ENCODE assay signal across 32 cellular contexts in the genomic region with DNA sequence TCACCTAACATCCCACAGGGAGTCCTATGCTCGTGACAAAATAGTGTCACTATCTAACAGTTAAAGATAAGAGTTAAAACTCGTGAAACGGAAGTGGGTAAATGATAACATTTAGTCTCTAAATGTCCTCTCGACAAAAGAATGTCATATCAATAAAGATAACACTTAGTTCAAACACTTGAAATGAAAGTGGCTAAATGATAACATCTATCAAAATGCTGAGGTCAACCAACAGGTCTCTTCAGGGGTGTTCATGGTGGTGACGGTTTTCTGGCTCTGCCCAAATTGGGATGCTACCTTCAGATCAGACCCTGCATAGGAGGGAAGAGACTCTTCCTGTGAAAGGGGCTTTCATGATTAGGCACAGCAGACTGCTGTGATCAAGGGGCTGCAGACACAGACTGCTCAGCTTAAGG. TPM values are rescaled to one million over a fixed set of nuclear protein-coding genes. Genes with fewer than 3 reads are reported as not detected.
A peak's percentile ranks its signal among the peaks of the same experiment; 100 is the strongest.
DNase-seq lines count a peak whose midpoint lies in the region; ATAC-seq and TF ChIP-seq lines count a peak whose summit lies in the region.
"Had no signal": no experiment of that assay in that cellular context is flagged by ENCODE, and none has a peak within 500 bp of the region (broad histone marks: within the 10 kb centered on the region; RNA-seq: fewer than 3 reads in every experiment).

No MANE protein-coding gene starts in this region.

- no peak for TF ChIP-seq CTCF in DND-41 (IDR thresholded peaks at IDR 0.05; ENCODE audit: borderline replicate concordance, extremely low read depth, low read length, poor library complexity, severe bottlenecking)
- TF ChIP-seq CTCF in activated CD8-positive, alpha-beta T cell treated with anti-CD3 and anti-CD28 coated beads for 36 hours (IDR thresholded peaks at IDR 0.05) = no peak

- H3K27me3 ChIP-seq in DND-41 (ENCODE audit: insufficient read depth, low read length, poor library complexity) = peaks cover 19% of the 10 kb centered on the region
- H3K27me3 ChIP-seq in naive thymus-derived CD4-positive, alpha-beta T cell (ENCODE audit: control insufficient read depth in 2 of 2, insufficient read depth in 2 of 2, low read length in 2 of 2) = no peaks in the 10 kb centered on the region
- H3K27me3 ChIP-seq: cardiac muscle cell, neural progenitor cell, pancreas had no signal

- H3K79me2 ChIP-seq in DND-41 (ENCODE audit: insufficient read depth, low read length) = no peaks in the 10 kb centered on the region

- H3K9ac ChIP-seq in DND-41 (ENCODE audit: low read depth, low read length) = no peak overlapping the region
- H3K9ac ChIP-seq: neural progenitor cell had no signal

- H3K4me2 ChIP-seq in DND-41 (ENCODE audit: insufficient read depth, low read length) = no peak overlapping the region
- H3K4me2 ChIP-seq: neural progenitor cell, smooth muscle cell had no signal

- no peaks in the 10 kb centered on the region for H3K36me3 Mint-ChIP-seq in activated CD8-positive, alpha-beta T cell treated with anti-CD3 and anti-CD28 coated beads for 36 hours (ENCODE audit: low read depth)
- peaks cover 0 to 9% (median 0%) of the 10 kb centered on the region in 5 donors for H3K36me3 Mint-ChIP-seq in naive thymus-derived CD4-positive, alpha-beta T cell
- H3K36me3 Mint-ChIP-seq: activated naive CD8-positive, alpha-beta T cell; neural progenitor cell had no signal

- POLR2A ChIA-PET in activated CD8-positive, alpha-beta T cell treated with anti-CD3 and anti-CD28 coated beads for 36 hours (lab: Charles Lee) = no interaction called here
- POLR2A ChIA-PET in naive thymus-derived CD4-positive, alpha-beta T cell (lab: Charles Lee) = no interaction called here

- H3K9me3 Mint-ChIP-seq in activated CD8-positive, alpha-beta T cell treated with anti-CD3 and anti-CD28 coated beads for 36 hours = no peaks in the 10 kb centered on the region
- H3K9me3 Mint-ChIP-seq in naive thymus-derived CD4-positive, alpha-beta T cell = no peaks in the 10 kb centered on the region
- H3K9me3 Mint-ChIP-seq: neural progenitor cell had no signal

- H2AFZ ChIP-seq in DND-41 (ENCODE audit: low read depth, low read length) = no peak overlapping the region
- H2AFZ ChIP-seq: neural progenitor cell had no signal

- no peaks in the 10 kb centered on the region for H3K9me3 ChIP-seq in DND-41 (ENCODE audit: insufficient read depth, low read length, severe bottlenecking)
- H3K9me3 ChIP-seq in naive thymus-derived CD4-positive, alpha-beta T cell (ENCODE audit: control insufficient read depth in 2 of 3, low read length in 3 of 3) = no peaks in the 10 kb centered on the region
- H3K9me3 ChIP-seq: pancreas, stomach had no signal

- H3K4me1 Mint-ChIP-seq in activated CD8-positive, alpha-beta T cell treated with anti-CD3 and anti-CD28 coated beads for 36 hours (ENCODE audit: low read depth) = peaks cover 43% of the 10 kb centered on the region
- H3K4me1 Mint-ChIP-seq in naive thymus-derived CD4-positive, alpha-beta T cell = peaks cover 5 to 44% (median 28%) of the 10 kb centered on the region in 7 donors

- H3K36me3 ChIP-seq in DND-41 (ENCODE audit: insufficient read depth, low read length) = no peaks in the 10 kb centered on the region
- no peaks in the 10 kb centered on the region for H3K36me3 ChIP-seq in naive thymus-derived CD4-positive, alpha-beta T cell (ENCODE audit: control insufficient read depth in 2 of 3, insufficient read depth in 3 of 3, low read length in 3 of 3)
- H3K36me3 ChIP-seq: cardiac muscle cell, neural progenitor cell, pancreas, stomach had no signal

- CTCF ChIA-PET in activated CD8-positive, alpha-beta T cell treated with anti-CD3 and anti-CD28 coated beads for 36 hours (lab: Charles Lee) = no interaction called here
- CTCF ChIA-PET in naive thymus-derived CD4-positive, alpha-beta T cell (lab: Charles Lee) = no interaction called here

- no peak overlapping the region for H3K4me3 ChIP-seq in DND-41 (ENCODE audit: low read depth in 1 of 2, low read length in 2 of 2)
- no peak overlapping the region for H3K4me3 ChIP-seq in naive thymus-derived CD4-positive, alpha-beta T cell (ENCODE audit: low read length)
- H3K4me3 ChIP-seq: cardiac muscle cell, coronary artery, neural progenitor cell, pancreas, smooth muscle cell, stomach had no signal

- intact Hi-C loops in activated CD8-positive, alpha-beta T cell treated with anti-CD3 and anti-CD28 coated beads for 36 hours (cut with micrococcal nuclease) = loop anchor here (10.0 kb wide), 1 partner anchor 159 kb away; no protein-coding TSS in a partner anchor
- intact Hi-C loops in naive thymus-derived CD4-positive, alpha-beta T cell (cut with micrococcal nuclease) = loop anchor here in 1 of 2 donors (5.0 kb wide), 1 partner anchor 46 kb away; a partner anchor contains a TSS

- H3K27me3 Mint-ChIP-seq in activated CD8-positive, alpha-beta T cell treated with anti-CD3 and anti-CD28 coated beads for 36 hours = no peaks in the 10 kb centered on the region
- H3K27me3 Mint-ChIP-seq in naive thymus-derived CD4-positive, alpha-beta T cell = peaks cover 0 to 12% (median 0%) of the 10 kb centered on the region in 5 donors
- H3K27me3 Mint-ChIP-seq: activated CD4-positive, alpha-beta T cell treated with anti-CD3 and anti-CD28 coated beads for 36 hours; activated naive CD8-positive, alpha-beta T cell had no signal

- peak; percentile 62 for ATAC-seq in DND-41 (ENCODE audit: insufficient read depth, low read depth)
- peak; percentile 25 for ATAC-seq in activated CD8-positive, alpha-beta T cell treated with anti-CD3 and anti-CD28 coated beads for 36 hours
- ATAC-seq in naive thymus-derived CD4-positive, alpha-beta T cell = peak; percentile 50
- ATAC-seq in GM19035 (IDR thresholded peaks at IDR 0.05; ENCODE audit: unreplicated experiment) = no peak
- ATAC-seq: activated CD4-positive, alpha-beta T cell treated with anti-CD3 and anti-CD28 coated beads for 36 hours; left cardiac atrium; pancreas had no signal

- H3K4me3 Mint-ChIP-seq in activated CD8-positive, alpha-beta T cell treated with anti-CD3 and anti-CD28 coated beads for 36 hours = no peak overlapping the region
- H3K4me3 Mint-ChIP-seq in naive thymus-derived CD4-positive, alpha-beta T cell = no peak overlapping the region
- H3K4me3 Mint-ChIP-seq: activated CD4-positive, alpha-beta T cell treated with anti-CD3 and anti-CD28 coated beads for 36 hours; activated naive CD8-positive, alpha-beta T cell; neural progenitor cell had no signal

- H3K4me1 ChIP-seq in DND-41 (ENCODE audit: insufficient read depth, low read length) = peaks cover 7% of the 10 kb centered on the region
- H3K4me1 ChIP-seq in naive thymus-derived CD4-positive, alpha-beta T cell (ENCODE audit: control insufficient read depth in 2 of 2, insufficient read depth in 2 of 2, low read length in 2 of 2) = peaks cover 14 to 21% of the 10 kb centered on the region in 2 donors
- H3K4me1 ChIP-seq: pancreas, stomach had no signal

- no peaks in the 10 kb centered on the region for H4K20me1 ChIP-seq in DND-41 (ENCODE audit: insufficient read depth, low read length)

- no peak overlapping the region for H3K27ac Mint-ChIP-seq in activated CD8-positive, alpha-beta T cell treated with anti-CD3 and anti-CD28 coated beads for 36 hours
- peak overlapping the region in 2 of 9 donors; percentile 19 to 37 for H3K27ac Mint-ChIP-seq in naive thymus-derived CD4-positive, alpha-beta T cell
- H3K27ac Mint-ChIP-seq: activated CD4-positive, alpha-beta T cell treated with anti-CD3 and anti-CD28 coated beads for 36 hours; activated naive CD8-positive, alpha-beta T cell; neural progenitor cell had no signal

- H3K27ac ChIP-seq in DND-41 (ENCODE audit: low read length) = no peak overlapping the region
- H3K27ac ChIP-seq in naive thymus-derived CD4-positive, alpha-beta T cell (ENCODE audit: low read depth, low read length) = no peak overlapping the region
- H3K27ac ChIP-seq: 22Rv1, cardiac muscle cell, coronary artery, neural progenitor cell, pancreas, RWPE1, stomach had no signal

- peak; percentile 5 for DNase-seq in DMS153 (lab: John Stamatoyannopoulos, UW)
- no peak for DNase-seq in DMS153 treated with DMSO at 0.1 percent for 48 hours (lab: John Stamatoyannopoulos, UW; ENCODE audit: unreplicated experiment)
- no peak for DNase-seq in DND-41
- no peak for DNase-seq in activated CD8-positive, alpha-beta T cell treated with anti-CD3 and anti-CD28 coated beads for 36 hours
- DNase-seq in naive thymus-derived CD4-positive, alpha-beta T cell = no peak
- no peak for DNase-seq in retina
- no peak for DNase-seq in NCI-H82 (lab: John Stamatoyannopoulos, UW)
- DNase-seq: activated CD4-positive, alpha-beta T cell treated with anti-CD3 and anti-CD28 coated beads for 36 hours; C1 segment of cervical spinal cord; effector memory CD4-positive, alpha-beta T cell; hypothalamus; left cardiac atrium; mammary epithelial cell; NCI-H1092; NCI-H1694; NCI-H446 treated with DMSO at 0.1 percent for 48 hours; pancreas; stomach had no signal

RNA-seq across cellular contexts. Expression of a gene that starts 22.1 kb away (rescaled TPM):
- not detected for total RNA-seq in activated CD8-positive, alpha-beta T cell treated with anti-CD3 and anti-CD28 coated beads for 36 hours
- total RNA-seq in naive thymus-derived CD4-positive, alpha-beta T cell = 1 to 10 TPM in 1 of 5 experiments, not detected in 4; 4.5 TPM
- polyA plus RNA-seq in naive thymus-derived CD4-positive, alpha-beta T cell = not detected
- total RNA-seq: astrocyte, cardiac muscle cell, epithelial cell of proximal tubule, glomerular endothelial cell, H4, HT1080, left cardiac atrium, mammary epithelial cell, pancreas, SK-MEL-5, smooth muscle cell, stomach had no signal
- polyA plus RNA-seq: cardiac muscle cell, mammary epithelial cell, pancreas, smooth muscle cell, stomach had no signal

RNA-seq across cellular contexts. Expression of a gene that starts 43.9 kb away (rescaled TPM):
- total RNA-seq in activated CD8-positive, alpha-beta T cell treated with anti-CD3 and anti-CD28 coated beads for 36 hours = 10 to 100 TPM; 42.7 to 43.6 TPM
- 10 to 100 TPM in 2 of 5 experiments, 1 to 10 TPM in 1, under 1 TPM in 2; 0.38 to 52.6 (median 1.1) TPM for total RNA-seq in naive thymus-derived CD4-positive, alpha-beta T cell
- polyA plus RNA-seq in naive thymus-derived CD4-positive, alpha-beta T cell = not detected
- total RNA-seq: astrocyte, cardiac muscle cell, epithelial cell of proximal tubule, glomerular endothelial cell, H4, HT1080, left cardiac atrium, mammary epithelial cell, SK-MEL-5, smooth muscle cell, stomach had no signal
- polyA plus RNA-seq: mammary epithelial cell, pancreas, smooth muscle cell, stomach had no signal

RNA-seq across cellular contexts. Expression of a gene that starts 49.9 kb away (rescaled TPM):
- total RNA-seq in activated CD8-positive, alpha-beta T cell treated with anti-CD3 and anti-CD28 coated beads for 36 hours = not detected
- 1 to 10 TPM in 1 of 5 experiments, not detected in 4; 1.8 TPM for total RNA-seq in naive thymus-derived CD4-positive, alpha-beta T cell
- not detected for polyA plus RNA-seq in naive thymus-derived CD4-positive, alpha-beta T cell
- total RNA-seq: astrocyte, cardiac muscle cell, epithelial cell of proximal tubule, glomerular endothelial cell, H4, HT1080, left cardiac atrium, mammary epithelial cell, pancreas, SK-MEL-5, smooth muscle cell, stomach had no signal
- polyA plus RNA-seq: cardiac muscle cell, mammary epithelial cell, pancreas, smooth muscle cell had no signal
